1 cellular context compared by ENCODE assay signal in the genomic region with DNA sequence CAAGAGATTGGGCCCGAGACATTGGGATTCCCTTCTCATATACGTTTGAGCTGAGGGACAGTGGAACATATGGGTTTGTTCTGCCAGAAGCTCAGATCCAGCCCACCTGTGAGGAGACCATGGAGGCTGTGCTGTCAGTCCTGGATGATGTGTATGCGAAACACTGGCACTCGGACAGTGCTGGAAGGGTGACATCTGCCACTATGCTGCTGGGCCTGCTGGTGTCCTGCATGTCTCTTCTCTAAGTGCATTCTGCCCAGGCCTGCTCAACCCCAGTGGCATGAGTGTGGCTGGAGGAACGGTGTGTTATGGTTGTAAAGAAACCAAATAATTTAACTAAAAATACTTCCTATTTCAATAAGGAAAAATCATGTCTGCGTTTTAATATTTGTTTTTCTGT.
TF ChIP-seq lines count a peak whose summit lies in the region.

No MANE protein-coding gene starts in this region.

TF ChIP-seq in IMR-90, 13 proteins besides CTCF, POLR2A, EP300 and RAD21 (continued from another document):
- TF ChIP-seq CEBPB (IDR thresholded peaks at IDR 0.05; ENCODE audit: low read depth, low read length), result no peak
- no peak for TF ChIP-seq FOS (IDR thresholded peaks at IDR 0.05; ENCODE audit: low read depth, low read length)
- TF ChIP-seq, protein P1, sequence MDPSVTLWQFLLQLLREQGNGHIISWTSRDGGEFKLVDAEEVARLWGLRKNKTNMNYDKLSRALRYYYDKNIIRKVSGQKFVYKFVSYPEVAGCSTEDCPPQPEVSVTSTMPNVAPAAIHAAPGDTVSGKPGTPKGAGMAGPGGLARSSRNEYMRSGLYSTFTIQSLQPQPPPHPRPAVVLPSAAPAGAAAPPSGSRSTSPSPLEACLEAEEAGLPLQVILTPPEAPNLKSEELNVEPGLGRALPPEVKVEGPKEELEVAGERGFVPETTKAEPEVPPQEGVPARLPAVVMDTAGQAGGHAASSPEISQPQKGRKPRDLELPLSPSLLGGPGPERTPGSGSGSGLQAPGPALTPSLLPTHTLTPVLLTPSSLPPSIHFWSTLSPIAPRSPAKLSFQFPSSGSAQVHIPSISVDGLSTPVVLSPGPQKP (IDR thresholded peaks at IDR 0.05; ENCODE audit: borderline replicate concordance, low read depth, low read length), result no peak
